8 cellular contexts compared by ENCODE assay signal in the genomic region with DNA sequence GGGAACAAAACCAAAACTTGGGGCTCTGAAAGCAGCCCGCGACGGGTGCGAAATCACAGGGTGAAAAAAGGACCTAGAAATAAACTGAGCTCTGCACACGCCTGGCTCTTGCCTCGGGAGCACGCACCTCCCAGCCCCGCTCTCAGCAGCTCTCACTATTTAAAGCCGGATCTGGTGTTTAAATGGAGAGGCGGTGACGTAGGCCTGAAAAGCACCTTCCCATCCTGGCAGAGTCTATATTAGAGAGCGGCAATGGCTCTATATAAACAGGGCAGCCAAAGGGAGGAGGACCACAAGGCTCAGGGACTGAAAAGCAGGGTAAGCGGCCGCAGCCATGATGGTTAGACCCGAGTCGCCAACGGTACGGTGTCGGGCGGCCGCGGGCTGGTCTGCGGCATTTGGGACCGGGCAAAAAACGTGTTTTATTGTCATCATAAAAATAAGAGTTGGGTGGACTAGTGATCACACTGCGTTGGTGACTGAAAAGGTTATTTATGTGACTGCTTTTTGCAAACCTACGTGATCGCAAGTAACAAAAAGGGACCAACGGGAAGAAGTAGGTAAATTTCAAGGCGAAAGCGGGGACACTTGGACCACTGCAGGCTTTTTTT.
A peak's percentile ranks its signal among the peaks of the same experiment; 100 is the strongest.
DNase-seq lines count a peak whose midpoint lies in the region; FAIRE-seq and TF ChIP-seq lines count a peak whose summit lies in the region.

No MANE protein-coding gene starts in this region.

- H3K27me3 ChIP-seq in MM.1S (replicated peaks; ENCODE audit: insufficient read depth, low read length): no peaks in the 10 kb centered on the region

- H3K4me2 ChIP-seq in MM.1S (ENCODE audit: low read depth, low read length): peak overlapping the region; percentile 57; the same call in 1 of the 2 replicates

- H3K4me3 ChIP-seq in MM.1S (ENCODE audit: low read length): peak overlapping the region; percentile 75

- peaks cover 43% of the 10 kb centered on the region for H3K79me2 ChIP-seq in MM.1S (ENCODE audit: low read length)

- no peaks in the 10 kb centered on the region for H3K36me3 ChIP-seq in MM.1S (replicated peaks; ENCODE audit: insufficient read depth, low read length)

- peak overlapping the region; percentile 100 for H3K27ac Mint-ChIP-seq in nephron progenitor cell
- peak overlapping the region; percentile 100 for H3K27ac Mint-ChIP-seq in stimulated activated naive CD8-positive, alpha-beta T cell treated with anti-CD3 and anti-CD28 coated beads, Interleukin-15, Interleukin-2, amounts not matched to agents 100 ng/mL and 50 ng/mL, for 24 hours

- no peaks in the 10 kb centered on the region for H3K9me3 Mint-ChIP-seq in nephron progenitor cell
- no peaks in the 10 kb centered on the region for H3K9me3 Mint-ChIP-seq in stimulated activated naive CD8-positive, alpha-beta T cell treated with anti-CD3 and anti-CD28 coated beads, Interleukin-15, Interleukin-2, amounts not matched to agents 100 ng/mL and 50 ng/mL, for 24 hours

- peaks cover 54% of the 10 kb centered on the region for H3K4me1 Mint-ChIP-seq in nephron progenitor cell
- H3K4me1 Mint-ChIP-seq in stimulated activated naive CD8-positive, alpha-beta T cell treated with anti-CD3 and anti-CD28 coated beads, Interleukin-15, Interleukin-2, amounts not matched to agents 100 ng/mL and 50 ng/mL, for 24 hours (ENCODE audit: low read depth): peaks cover 53% of the 10 kb centered on the region

- peaks cover 15% of the 10 kb centered on the region for H3F3A ChIP-seq in MM.1S (ENCODE audit: insufficient read depth, low read length)

- peak overlapping the region; percentile 98 for H3K27ac ChIP-seq in MM.1S (ENCODE audit: low read length)

- H3K4me1 ChIP-seq in MM.1S (ENCODE audit: low read length): 0 out of 2 replicates have a peak, but pooled peaks cover 5% of the 10 kb centered on the region

- peaks cover 30% of the 10 kb centered on the region for H3K36me3 Mint-ChIP-seq in nephron progenitor cell (ENCODE audit: low read depth)
- H3K36me3 Mint-ChIP-seq in stimulated activated naive CD8-positive, alpha-beta T cell treated with anti-CD3 and anti-CD28 coated beads, Interleukin-15, Interleukin-2, amounts not matched to agents 100 ng/mL and 50 ng/mL, for 24 hours (ENCODE audit: low read depth): peaks cover 25% of the 10 kb centered on the region

- peaks cover 9% of the 10 kb centered on the region for H3K27me3 Mint-ChIP-seq in nephron progenitor cell (ENCODE audit: low read depth, poor library complexity)
- H3K27me3 Mint-ChIP-seq in stimulated activated naive CD8-positive, alpha-beta T cell treated with anti-CD3 and anti-CD28 coated beads, Interleukin-15, Interleukin-2, amounts not matched to agents 100 ng/mL and 50 ng/mL, for 24 hours: no peaks in the 10 kb centered on the region

- H3K9me3 ChIP-seq in MM.1S (replicated peaks; ENCODE audit: insufficient read depth, low read length): no peaks in the 10 kb centered on the region

- H3K9me2 ChIP-seq in MM.1S (replicated peaks; ENCODE audit: insufficient read depth, low read length): no peaks in the 10 kb centered on the region

- DNase-seq in HCEC 1CT (peak; percentile 96), MM.1S (peak; percentile 90), SHP77 treated with DMSO at 0.1 percent for 48 hours (lab: John Stamatoyannopoulos, UW) (peak; percentile 97), activated gamma-delta T cell treated with Interleukin-2 at 50 U/mL for 16 hours (peak; percentile 83), fibroblast of the conjunctiva (ENCODE audit: low read depth) (peak; percentile 97), nephron progenitor cell (peak; percentile 78)

- H3K4me3 Mint-ChIP-seq in nephron progenitor cell: peak overlapping the region; percentile 98
- peak overlapping the region; percentile 100 for H3K4me3 Mint-ChIP-seq in stimulated activated naive CD8-positive, alpha-beta T cell treated with anti-CD3 and anti-CD28 coated beads, Interleukin-15, Interleukin-2, amounts not matched to agents 100 ng/mL and 50 ng/mL, for 24 hours

- TF ChIP-seq CTCF in MM.1S (IDR thresholded peaks at IDR 0.05; ENCODE audit: low read length) (no peak), nephron progenitor cell (IDR thresholded peaks at IDR 0.05) (no peak)

- H2AFZ ChIP-seq in MM.1S (ENCODE audit: low read length): no peak overlapping the region

- peak; percentile 97 for FAIRE-seq in G401.6 (lab: Jason Lieb, UNC)

- peak overlapping the region; percentile 95 for H3K9ac ChIP-seq in MM.1S (ENCODE audit: low read length)

- no peaks in the 10 kb centered on the region for H4K20me1 ChIP-seq in MM.1S (ENCODE audit: insufficient read depth, low read length)

Comparison
In these comparisons a context has a peak if more than half of its experiments do, and no peak if none do; other contexts are left out.
1. Peak in every context shown above with its lines: DNase-seq, H3K4me3 ChIP-seq and H3K27ac ChIP-seq.